20 cellular contexts compared by ENCODE assay signal in genomic region chr7:4731803-4732202, GRCh38.
"Had no signal": no experiment of that assay in that cellular context is flagged by ENCODE, and none has a peak within 500 bp of the region (broad histone marks: within the 10 kb centered on the region; RNA-seq: fewer than 3 reads in every experiment).

No MANE protein-coding gene starts in this region.

- ATAC-seq: activated CD8-positive, alpha-beta memory T cell treated with anti-CD3 and anti-CD28 coated beads, Interleukin-2, amount 10 ng/mL, durations not matched to agents 7 days and 5 days; activated naive CD4-positive, alpha-beta T cell treated with anti-CD3 and anti-CD28 coated beads, Interleukin-2, amount 50 U/mL, for 72 hours; gastrocnemius medialis; left ventricle myocardium superior; sciatic nerve; stimulated activated memory B cell treated with anti-CD40 and anti-IgM and Interleukin-4, amounts not matched to agents 10 μg/mL and 1 μg/mL and 100 μg/mL, for 72 hours; upper lobe of right lung had no signal

- H3K9me3 Mint-ChIP-seq: activated B cell treated with CpG ODN at 0.5 μM for 24 hours; activated CD4-positive, alpha-beta memory T cell treated with anti-CD3 and anti-CD28 coated beads for 36 hours; activated naive CD4-positive, alpha-beta T cell treated with anti-CD3 and anti-CD28 coated beads, Interleukin-2, amount 50 U/mL, for 72 hours; activated T-helper 1 cell treated with anti-CD3 and anti-CD28 coated beads, Interleukin-12 subunit alpha, Interleukin-12 subunit beta, Interleukin-2, Interleukin-4 antibody, amounts not matched to agents 30 ng/mL and 10 ng/mL and 1 ng/mL, durations not matched to agents 14 hours and 24 hours and 36 hours; nephron progenitor cell; stimulated activated memory B cell treated with anti-CD40 and anti-IgM and Interleukin-4, amounts not matched to agents 10 μg/mL and 1 μg/mL and 100 μg/mL, for 72 hours had no signal

- H3K27ac Mint-ChIP-seq: activated B cell treated with CpG ODN at 0.5 μM for 24 hours; activated CD4-positive, alpha-beta memory T cell treated with anti-CD3 and anti-CD28 coated beads for 36 hours; activated CD8-positive, alpha-beta memory T cell treated with anti-CD3 and anti-CD28 coated beads, Interleukin-2, amount 10 ng/mL, durations not matched to agents 7 days and 5 days; activated naive CD4-positive, alpha-beta T cell treated with anti-CD3 and anti-CD28 coated beads, Interleukin-2, amount 50 U/mL, for 72 hours; activated T-helper 1 cell treated with anti-CD3 and anti-CD28 coated beads, Interleukin-12 subunit alpha, Interleukin-12 subunit beta, Interleukin-2, Interleukin-4 antibody, amounts not matched to agents 30 ng/mL and 10 ng/mL and 1 ng/mL, durations not matched to agents 14 hours and 24 hours and 36 hours; nephron progenitor cell; stimulated activated memory B cell treated with anti-CD40 and anti-IgM and Interleukin-4, amounts not matched to agents 10 μg/mL and 1 μg/mL and 100 μg/mL, for 72 hours had no signal

- DNase-seq: activated B cell treated with CpG ODN at 0.5 μM for 24 hours; activated CD4-positive, alpha-beta memory T cell treated with anti-CD3 and anti-CD28 coated beads for 36 hours; activated CD4-positive, alpha-beta T cell treated with anti-CD3 and anti-CD28 coated beads for 4 hours; activated CD8-positive, alpha-beta memory T cell treated with anti-CD3 and anti-CD28 coated beads, Interleukin-2, amount 10 ng/mL, durations not matched to agents 7 days and 5 days; activated gamma-delta T cell; activated T-cell treated with anti-CD3 and anti-CD28 coated beads for 4 hours; central memory CD4-positive, alpha-beta T cell; effector memory CD4-positive, alpha-beta T cell; gastrocnemius medialis; hippocampal formation; left ventricle myocardium superior; nephron progenitor cell; small intestine; stimulated activated CD4-positive, alpha-beta T cell treated with anti-CD3 and anti-CD28 coated beads, Interleukin-2, amount 100 ng/mL, for 24 hours; testis; upper lobe of right lung had no signal

- H3K27me3 Mint-ChIP-seq: activated B cell treated with CpG ODN at 0.5 μM for 24 hours; activated CD4-positive, alpha-beta memory T cell treated with anti-CD3 and anti-CD28 coated beads for 36 hours; activated CD8-positive, alpha-beta memory T cell treated with anti-CD3 and anti-CD28 coated beads, Interleukin-2, amount 10 ng/mL, durations not matched to agents 7 days and 5 days; stimulated activated memory B cell treated with anti-CD40 and anti-IgM and Interleukin-4, amounts not matched to agents 10 μg/mL and 1 μg/mL and 100 μg/mL, for 72 hours had no signal

- H3K4me3 Mint-ChIP-seq: activated B cell treated with CpG ODN at 0.5 μM for 24 hours; activated CD4-positive, alpha-beta memory T cell treated with anti-CD3 and anti-CD28 coated beads for 36 hours; activated CD8-positive, alpha-beta memory T cell treated with anti-CD3 and anti-CD28 coated beads, Interleukin-2, amount 10 ng/mL, durations not matched to agents 7 days and 5 days; activated T-helper 1 cell treated with anti-CD3 and anti-CD28 coated beads, Interleukin-12 subunit alpha, Interleukin-12 subunit beta, Interleukin-2, Interleukin-4 antibody, amounts not matched to agents 30 ng/mL and 10 ng/mL and 1 ng/mL, durations not matched to agents 14 hours and 24 hours and 36 hours; nephron progenitor cell; stimulated activated memory B cell treated with anti-CD40 and anti-IgM and Interleukin-4, amounts not matched to agents 10 μg/mL and 1 μg/mL and 100 μg/mL, for 72 hours had no signal
